Comparison of ENCODE assay signal across 12 cellular contexts in genomic region chr12:26011099-26011498, GRCh38. TPM values are rescaled to one million over a fixed set of nuclear protein-coding genes. Genes with fewer than 3 reads are reported as not detected.
A peak's percentile ranks its signal among the peaks of the same experiment; 100 is the strongest.
DNase-seq lines count a peak whose midpoint lies in the region; ATAC-seq and TF ChIP-seq lines count a peak whose summit lies in the region.
"Had no signal": no experiment of that assay in that cellular context is flagged by ENCODE, and none has a peak within 500 bp of the region (broad histone marks: within the 10 kb centered on the region; RNA-seq: fewer than 3 reads in every experiment).

No MANE protein-coding gene starts in this region.

- no peak overlapping the region for H2AK5ac ChIP-seq in mesendoderm (ENCODE audit: low read length)

- H3K4me1 ChIP-seq in PC-3 (ENCODE audit: insufficient read depth, low read length) (peaks cover 21% of the 10 kb centered on the region), mesendoderm (ENCODE audit: control insufficient read depth, low read depth, low read length) (peaks cover 3% of the 10 kb centered on the region), upper lobe of right lung (peaks cover 24% of the 10 kb centered on the region), SJCRH30 (peaks cover 11% of the 10 kb centered on the region)

- H3K56ac ChIP-seq in mesendoderm (ENCODE audit: low read length): no peak overlapping the region

- peaks cover 14% of the 10 kb centered on the region for H3K79me1 ChIP-seq in mesendoderm (ENCODE audit: low read length)

- CTCF ChIA-PET in PC-3 (lab: Charles Lee): no interaction called here

- no peaks in the 10 kb centered on the region for H3K9me3 ChIP-seq in PC-3 (ENCODE audit: low read length)
- no peaks in the 10 kb centered on the region for H3K9me3 ChIP-seq in upper lobe of right lung
- no peaks in the 10 kb centered on the region for H3K9me3 ChIP-seq in SJCRH30 (replicated peaks)

- TF ChIP-seq CTCF in PC-3 (conservative IDR thresholded peaks at IDR 0.05; ENCODE audit: low read depth, low read length) (no peak), epithelial cell of esophagus (IDR thresholded peaks at IDR 0.05; ENCODE audit: insufficient read depth, low read depth, low read length, missing control alignments) (no peak), upper lobe of right lung (IDR thresholded peaks at IDR 0.05) (no peak)

- H3K4me3 ChIP-seq in PC-3 (ENCODE audit: low read length): no peak overlapping the region
- H3K4me3 ChIP-seq in epithelial cell of esophagus (ENCODE audit: low read length): no peak overlapping the region
- no peak overlapping the region for H3K4me3 ChIP-seq in mesendoderm (ENCODE audit: low read length)
- no peak overlapping the region for H3K4me3 ChIP-seq in upper lobe of right lung
- H3K4me3 ChIP-seq in SJCRH30: no peak overlapping the region
- H3K4me3 ChIP-seq: skin epidermis had no signal

- peak overlapping the region; percentile 13 for H4K8ac ChIP-seq in mesendoderm (ENCODE audit: low read depth, low read length)

- ATAC-seq in PC-3: no peak
- ATAC-seq in upper lobe of right lung: peak; percentile 61
- no peak for ATAC-seq in HG02938 (IDR thresholded peaks at IDR 0.05; ENCODE audit: unreplicated experiment)

- no peaks in the 10 kb centered on the region for H3K9me2 ChIP-seq in PC-3 (replicated peaks; ENCODE audit: low read length)

- H2BK5ac ChIP-seq in mesendoderm (ENCODE audit: low read length): no peak overlapping the region

- no peaks in the 10 kb centered on the region for H3F3A ChIP-seq in PC-3 (ENCODE audit: low read length, unreplicated experiment)

- no peak overlapping the region for H4K5ac ChIP-seq in mesendoderm (ENCODE audit: low read length)

- DNase-seq in PC-3: no peak
- DNase-seq in epithelial cell of esophagus (ENCODE audit: low read depth): peak; percentile 23
- DNase-seq in mesendoderm: no peak
- no peak for DNase-seq in upper lobe of right lung
- no peak for DNase-seq in MV-4-11 (lab: John Stamatoyannopoulos, UW)
- no peak for DNase-seq in activated CD4-positive, alpha-beta T cell treated with anti-CD3 and anti-CD28 coated beads, Interleukin-2, amount 50 U/mL, for 1 hour
- no peak for DNase-seq in SJCRH30
- DNase-seq: activated B cell treated with CpG ODN at 0.5 μM for 24 hours; activated effector memory CD4-positive, alpha-beta T cell treated with anti-CD3 and anti-CD28 coated beads, Interleukin-2, amount 50 U/mL, for 16 hours; GF-D8 had no signal

- H2BK15ac ChIP-seq in mesendoderm (replicated peaks; ENCODE audit: low read depth): no peak overlapping the region

- H3K9ac ChIP-seq in PC-3 (ENCODE audit: low read length) (no peak overlapping the region), mesendoderm (ENCODE audit: low read length) (no peak overlapping the region)

- H3K79me2 ChIP-seq in PC-3 (ENCODE audit: low read length) (peaks cover 86% of the 10 kb centered on the region), mesendoderm (ENCODE audit: control insufficient read depth, insufficient read depth, low read length) (peaks cover 6% of the 10 kb centered on the region)

- H3K36me3 ChIP-seq in PC-3 (ENCODE audit: low read depth, low read length) (no peaks in the 10 kb centered on the region), mesendoderm (ENCODE audit: control insufficient read depth, insufficient read depth, low read length) (no peaks in the 10 kb centered on the region), upper lobe of right lung (no peaks in the 10 kb centered on the region), SJCRH30 (no peaks in the 10 kb centered on the region)

- H2BK120ac ChIP-seq in mesendoderm (ENCODE audit: low read depth, low read length): no peak overlapping the region

- intact Hi-C loops in PC-3 (cut with micrococcal nuclease): no loop called here
- intact Hi-C loops in upper lobe of right lung (cut with DNase I): no loop called here

- BruUV-seq in PC-3 (replicated peaks; lab: Mats Ljungman, UMichigan): no TSS peak

- H3K27me3 ChIP-seq in PC-3 (ENCODE audit: low read length) (no peaks in the 10 kb centered on the region), mesendoderm (ENCODE audit: insufficient read depth, low read length, poor library complexity) (no peaks in the 10 kb centered on the region), upper lobe of right lung (no peaks in the 10 kb centered on the region), SJCRH30 (no peaks in the 10 kb centered on the region)

- H3K27ac ChIP-seq in PC-3 (ENCODE audit: low read length) (no peak overlapping the region; the same call in 1 of the 2 replicates), mesendoderm (ENCODE audit: low read depth, low read length) (no peak overlapping the region), upper lobe of right lung (peak overlapping the region; percentile 25), SJCRH30 (no peak overlapping the region)

- no peak overlapping the region for H2AFZ ChIP-seq in PC-3 (ENCODE audit: low read length)

- POLR2A ChIA-PET in PC-3 (lab: Charles Lee; ENCODE audit: unreplicated experiment): no interaction called here

- no peaks in the 10 kb centered on the region for H4K20me1 ChIP-seq in PC-3 (ENCODE audit: low read length)

- WGBS in mesendoderm (ENCODE audit: extremely low coverage, insufficient coverage, low lambda C conversion rate): no CpG with 5 or more reads among the region's 2 CpGs

- H3K4me2 ChIP-seq in PC-3 (ENCODE audit: low read length) (peak overlapping the region; percentile 5; the same call in 1 of the 2 replicates), mesendoderm (ENCODE audit: low read length) (no peak overlapping the region)

- H3K18ac ChIP-seq in mesendoderm (ENCODE audit: low read length): no peak overlapping the region

- H3K4ac ChIP-seq in mesendoderm (ENCODE audit: low read depth, low read length): no peak overlapping the region

- no peak overlapping the region for H3K23ac ChIP-seq in mesendoderm (ENCODE audit: low read length)

RNA-seq across cellular contexts. Expression of gene RASSF8, which starts 52.6 kb away (rescaled TPM):
- 51.2 and 87.8 TPM in 2 replicates for total RNA-seq in PC-3 (2014; rRNA removed)
- polyA plus RNA-seq in mesendoderm (2013, experiment 1 of 2): 15.3 TPM
- 14.8 TPM for polyA plus RNA-seq in mesendoderm (2013, experiment 2 of 2)
- total RNA-seq in upper lobe of right lung: 85.7 TPM
- 22.4 and 24.5 TPM in 2 replicates for total RNA-seq in SJCRH30 (2014; rRNA removed; shearing (Covaris generic))
